ENCODE assay signal across 18 cellular contexts in genomic region chr10:48610585-48611093, GRCh38. TPM values are rescaled to one million over a fixed set of nuclear protein-coding genes. Genes with fewer than 3 reads are reported as not detected.
DNase-seq lines count a peak whose midpoint lies in the region; ATAC-seq and TF ChIP-seq lines count a peak whose summit lies in the region.
"Had no signal": no experiment of that assay in that cellular context is flagged by ENCODE, and none has a peak within 500 bp of the region (broad histone marks: within the 10 kb centered on the region; RNA-seq: fewer than 3 reads in every experiment).

No MANE protein-coding gene starts in this region.

- TF ChIP-seq CTCF in osteoblast (IDR thresholded peaks at IDR 0.05; ENCODE audit: extremely low read depth, low read depth, low read length): no peak
- no peak for TF ChIP-seq CTCF in uterus (IDR thresholded peaks at IDR 0.05)

- ATAC-seq in left lobe of liver: no peak
- no peak for ATAC-seq in HG03097 (IDR thresholded peaks at IDR 0.05; ENCODE audit: low FRiP score, unreplicated experiment)
- ATAC-seq in HG03135 (IDR thresholded peaks at IDR 0.05; ENCODE audit: unreplicated experiment): no peak

- H3K9ac ChIP-seq in BLaER1 treated with 17β-estradiol and CSF1 and Interleukin-3, amounts not matched to agents 10 nM and 100 nM: peak overlapping the region in 2 of 11 experiments; percentile 26 to 31; a peak in 3 of 22 replicates

- peak; percentile 16 for DNase-seq in M059J (ENCODE audit: low read depth)
- DNase-seq in left lobe of liver (ENCODE audit: low spot score): peak; percentile 30
- DNase-seq in osteoblast (ENCODE audit: insufficient read length, low spot score, missing footprints): peak; percentile 51
- no peak for DNase-seq in uterus
- DNase-seq: COR-L47, DMS153, NCI-H1930, NCI-H446, NCI-H69, OCI-M1, RPMI8226, SJCRH30 had no signal

- no peaks in the 10 kb centered on the region for H4K20me1 ChIP-seq in BLaER1 treated with 17β-estradiol and CSF1 and Interleukin-3, amounts not matched to agents 10 nM and 100 nM
- H4K20me1 ChIP-seq in osteoblast (ENCODE audit: insufficient read depth, low read length): no peaks in the 10 kb centered on the region

- 0 out of 22 replicates have a peak, but pooled peaks cover 0 to 3% (median 0%) of the 10 kb centered on the region in 11 experiments for H3K36me3 ChIP-seq in BLaER1 treated with 17β-estradiol and CSF1 and Interleukin-3, amounts not matched to agents 10 nM and 100 nM
- H3K36me3 ChIP-seq in osteoblast (ENCODE audit: insufficient read depth, low read length) (no peaks in the 10 kb centered on the region), uterus (no peaks in the 10 kb centered on the region)
- H3K36me3 ChIP-seq: HAP-1, SJCRH30 had no signal

- H3K4me1 ChIP-seq in BLaER1 treated with 17β-estradiol and CSF1 and Interleukin-3, amounts not matched to agents 10 nM and 100 nM: peaks cover 21 to 98% (median 70%) of the 10 kb centered on the region in 10 experiments
- H3K4me1 ChIP-seq in osteoblast (ENCODE audit: insufficient read depth, low read length) (peaks cover 65% of the 10 kb centered on the region), uterus (no peaks in the 10 kb centered on the region)
- H3K4me1 ChIP-seq: HAP-1 had no signal

- intact Hi-C loops in uterus (cut with DNase I; ENCODE audit: low total_unique reads): no loop called here

- peaks cover 0 to 23% (median 6%) of the 10 kb centered on the region in 11 experiments; a peak in 8 of 22 replicates for H3K9me3 ChIP-seq in BLaER1 treated with 17β-estradiol and CSF1 and Interleukin-3, amounts not matched to agents 10 nM and 100 nM (replicated peaks in 1 of 11)
- no peaks in the 10 kb centered on the region for H3K9me3 ChIP-seq in osteoblast (ENCODE audit: low read depth, low read length)
- peaks cover 0 to 3% of the 10 kb centered on the region in 2 donors for H3K9me3 ChIP-seq in uterus
- H3K9me3 ChIP-seq: HAP-1, SJCRH30 had no signal

- peak overlapping the region in 8 of 11 experiments; percentile 11 to 92 (median 32); a peak in 9 of 22 replicates for H3K27ac ChIP-seq in BLaER1 treated with 17β-estradiol and CSF1 and Interleukin-3, amounts not matched to agents 10 nM and 100 nM
- H3K27ac ChIP-seq in osteoblast (ENCODE audit: low read depth, low read length): no peak overlapping the region
- no peak overlapping the region for H3K27ac ChIP-seq in uterus
- H3K27ac ChIP-seq: C4-2B, HL-60, SJCRH30 had no signal

- TF ChIP-seq POLR2A in uterus (IDR thresholded peaks at IDR 0.05): no peak

- H3K4me3 ChIP-seq in BLaER1 treated with 17β-estradiol and CSF1 and Interleukin-3, amounts not matched to agents 10 nM and 100 nM: no peak overlapping the region
- H3K4me3 ChIP-seq in osteoblast (ENCODE audit: insufficient read depth, low read length) (no peak overlapping the region), uterus (no peak overlapping the region)
- H3K4me3 ChIP-seq: HAP-1, SJCRH30 had no signal

- peak overlapping the region in 6 of 11 experiments; percentile 81 to 96 (median 90); a peak in 11 of 22 replicates for H3K4me2 ChIP-seq in BLaER1 treated with 17β-estradiol and CSF1 and Interleukin-3, amounts not matched to agents 10 nM and 100 nM
- H3K4me2 ChIP-seq in osteoblast (ENCODE audit: insufficient read depth, low read length): no peak overlapping the region

- peaks cover 0 to 5% (median 0%) of the 10 kb centered on the region in 11 experiments; a peak in 4 of 22 replicates for H3K27me3 ChIP-seq in BLaER1 treated with 17β-estradiol and CSF1 and Interleukin-3, amounts not matched to agents 10 nM and 100 nM
- H3K27me3 ChIP-seq in osteoblast (ENCODE audit: insufficient read depth, low read length) (no peaks in the 10 kb centered on the region), uterus (no peaks in the 10 kb centered on the region)
- H3K27me3 ChIP-seq: SJCRH30 had no signal

- H3K79me2 ChIP-seq in osteoblast (ENCODE audit: insufficient read depth, low read length): peaks cover 34% of the 10 kb centered on the region

- no peak overlapping the region for H2AFZ ChIP-seq in osteoblast (ENCODE audit: low read length)

RNA-seq across cellular contexts. Expression of gene ARHGAP22, which starts 5.8 kb away (rescaled TPM):
- 11.5 and 18.9 TPM in 2 replicates for total RNA-seq in M059J (2014; rRNA removed; shearing (Covaris generic))
- total RNA-seq in left lobe of liver (0.13 TPM), osteoblast (45.6 and 50.1 TPM in 2 replicates), uterus (1 to 10 TPM in 2 of 4 donors, under 1 TPM in 1, not detected in 1; 0.26 to 3.6 (median 3.0) TPM)
- total RNA-seq: SJCRH30 had no signal

Comparison
In these comparisons a context has a peak if more than half of its experiments do, and no peak if none do; other contexts are left out.
1. H3K27ac ChIP-seq: peak in BLaER1 treated with 17β-estradiol and CSF1 and Interleukin-3, amounts not matched to agents 10 nM and 100 nM (8 of 11); none in osteoblast (single experiment) and uterus (0 of 2).
2. DNase-seq: peak in M059J (single experiment), left lobe of liver (single experiment) and osteoblast (single experiment); none in uterus (0 of 2).